ENCODE assay signal across 1 cellular context in genomic region chr16:66894948-66895696, GRCh38.
TF ChIP-seq lines count a peak whose summit lies in the region.

No MANE protein-coding gene starts in this region.

TF ChIP-seq in K562, 482 proteins besides CTCF, POLR2A, EP300 and RAD21 (continued from another document and continues in another):
- no peak; the same call in 1 of the 2 replicates for TF ChIP-seq E2F1 (CRISPR knock-in tag; IDR thresholded peaks at IDR 0.05)
- no peak for TF ChIP-seq ZNF407 (IDR thresholded peaks at IDR 0.05; ENCODE audit: low read depth)
- no peak for TF ChIP-seq PCBP2 (IDR thresholded peaks at IDR 0.05; ENCODE audit: low read depth, low read length, poor library complexity, severe bottlenecking)
- TF ChIP-seq ZNF511 (CRISPR knock-in tag; IDR thresholded peaks at IDR 0.05), result peak; percentile 32; the same call in 1 of the 2 replicates
- no peak for TF ChIP-seq ZNF431 (CRISPR knock-in tag; IDR thresholded peaks at IDR 0.05)
- 0 out of 2 replicates have a peak, but pooled peaks have one; percentile 16 for TF ChIP-seq HCFC1 (IDR thresholded peaks at IDR 0.05; ENCODE audit: low read depth, low read length)
- TF ChIP-seq IRF2 (CRISPR knock-in tag; IDR thresholded peaks at IDR 0.05), result no peak
- TF ChIP-seq BACH1 (tag; IDR thresholded peaks at IDR 0.05), result no peak
- TF ChIP-seq ZNF217 (CRISPR knock-in tag; IDR thresholded peaks at IDR 0.05), result no peak
- TF ChIP-seq DNMT1 (IDR thresholded peaks at IDR 0.05), result no peak
- 0 out of 4 replicates have a peak, but pooled peaks of 1 of the 2 experiments have one; percentile 42 for TF ChIP-seq UBTF (IDR thresholded peaks at IDR 0.05; ENCODE audit: borderline replicate concordance in 1 of 2, low read depth in 2 of 2, low read length in 2 of 2)
- no peak for TF ChIP-seq MECOM (CRISPR knock-in tag; IDR thresholded peaks at IDR 0.05)
- TF ChIP-seq FOXP4 (CRISPR knock-in tag; IDR thresholded peaks at IDR 0.05; ENCODE audit: borderline replicate concordance), result no peak
- no peak for TF ChIP-seq E2F8 (IDR thresholded peaks at IDR 0.05; ENCODE audit: low read depth, partially characterized antibody)
- TF ChIP-seq REST (CRISPR knock-in tag; IDR thresholded peaks at IDR 0.05; ENCODE audit: low read depth), result no peak
- TF ChIP-seq HLTF (IDR thresholded peaks at IDR 0.05), result no peak
- no peak for TF ChIP-seq ZBTB12 (CRISPR knock-in tag; IDR thresholded peaks at IDR 0.05)
- TF ChIP-seq HMBOX1 (IDR thresholded peaks at IDR 0.05), result no peak
- no peak for TF ChIP-seq PRDM10 (IDR thresholded peaks at IDR 0.05; ENCODE audit: partially characterized antibody)
- TF ChIP-seq SMAD4 (CRISPR knock-in tag; conservative IDR thresholded peaks at IDR 0.05), result no peak
